In the genomic region with DNA sequence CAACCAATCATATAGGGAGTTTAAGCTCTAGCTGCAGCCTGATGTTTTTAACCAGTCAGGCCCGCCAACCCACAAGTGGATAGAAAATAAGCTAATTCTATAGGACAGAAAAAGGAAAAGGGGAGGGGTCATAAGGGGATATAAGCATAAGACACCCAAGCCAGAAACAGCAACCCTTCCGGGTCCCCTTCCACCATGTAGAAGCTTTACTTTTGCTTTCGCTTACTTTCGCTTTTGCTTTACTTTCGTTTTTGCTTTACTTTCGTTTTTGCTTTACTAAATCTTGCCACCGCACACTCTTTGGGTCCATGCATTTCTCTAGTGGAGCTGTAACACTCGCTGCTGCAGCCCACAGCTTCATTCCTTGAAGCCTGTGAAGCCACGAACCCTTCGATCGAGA, we compare ENCODE assay signal across 8 cellular contexts.
DNase-seq lines count a peak whose midpoint lies in the region; ATAC-seq and TF ChIP-seq lines count a peak whose summit lies in the region.
"Not testable (repeated sequence)": the region's sequence is repeated elsewhere in the genome, so short reads cannot be mapped to it uniquely, and the experiment has no call there.

No MANE protein-coding gene starts in this region.

- H3K36me3 Mint-ChIP-seq in T-helper 17 cell (ENCODE audit: low read depth); activated naive CD4-positive, alpha-beta T cell treated with anti-CD3 and anti-CD28 coated beads, Interleukin-2, amount 10 ng/mL, durations not matched to agents 7 days and 5 days: not testable (repeated sequence)

- H3K4me3 Mint-ChIP-seq in T-helper 17 cell: peak overlapping the region; percentile 78
- H3K4me3 Mint-ChIP-seq in activated naive CD4-positive, alpha-beta T cell treated with anti-CD3 and anti-CD28 coated beads, Interleukin-2, amount 10 ng/mL, durations not matched to agents 7 days and 5 days: not testable (repeated sequence)

- H3K4me1 Mint-ChIP-seq in T-helper 17 cell; activated naive CD4-positive, alpha-beta T cell treated with anti-CD3 and anti-CD28 coated beads, Interleukin-2, amount 10 ng/mL, durations not matched to agents 7 days and 5 days: not testable (repeated sequence)

- ATAC-seq in GM18511 (IDR thresholded peaks at IDR 0.05; ENCODE audit: unreplicated experiment): peak; percentile 74
- peak; percentile 76 for ATAC-seq in GM21737 (IDR thresholded peaks at IDR 0.05; ENCODE audit: unreplicated experiment)
- ATAC-seq in HG03520 (IDR thresholded peaks at IDR 0.05; ENCODE audit: unreplicated experiment): peak; percentile 90
- ATAC-seq in T-helper 17 cell: peak; percentile 49

- H3K9me3 ChIP-seq in T-helper 17 cell (ENCODE audit: control insufficient read depth, low read length, poor library complexity, severe bottlenecking); osteoblast (ENCODE audit: low read depth, low read length): not testable (repeated sequence)

- not testable (repeated sequence) for H3K9me3 Mint-ChIP-seq in activated naive CD4-positive, alpha-beta T cell treated with anti-CD3 and anti-CD28 coated beads, Interleukin-2, amount 10 ng/mL, durations not matched to agents 7 days and 5 days

- CTCF ChIA-PET in activated naive CD4-positive, alpha-beta T cell treated with anti-CD3 and anti-CD28 coated beads, Interleukin-2, amount 10 ng/mL, durations not matched to agents 7 days and 5 days (lab: Charles Lee): interaction anchor here (0.9 kb wide), 1 partner anchor 30 kb away, joined by 3 read pairs; no protein-coding TSS in a partner anchor

- H3K36me3 ChIP-seq in osteoblast (ENCODE audit: insufficient read depth, low read length): not testable (repeated sequence)

- not testable (repeated sequence) for H3K79me2 ChIP-seq in osteoblast (ENCODE audit: insufficient read depth, low read length)

- not testable (repeated sequence) for H3K4me2 ChIP-seq in osteoblast (ENCODE audit: insufficient read depth, low read length)

- H3K4me3 ChIP-seq in osteoblast (ENCODE audit: insufficient read depth, low read length): peak overlapping the region; percentile 25

- not testable (repeated sequence) for TF ChIP-seq CTCF in osteoblast (IDR thresholded peaks at IDR 0.05; ENCODE audit: extremely low read depth, low read depth, low read length)

- H3K27me3 Mint-ChIP-seq in T-helper 17 cell; activated naive CD4-positive, alpha-beta T cell treated with anti-CD3 and anti-CD28 coated beads, Interleukin-2, amount 10 ng/mL, durations not matched to agents 7 days and 5 days: not testable (repeated sequence)

- not testable (repeated sequence) for H3K4me1 ChIP-seq in osteoblast (ENCODE audit: insufficient read depth, low read length)

- H4K20me1 ChIP-seq in osteoblast (ENCODE audit: insufficient read depth, low read length): not testable (repeated sequence)

- H3K27ac ChIP-seq in osteoblast (ENCODE audit: low read depth, low read length): not testable (repeated sequence)

- peak overlapping the region; percentile 84 for H3K27ac Mint-ChIP-seq in T-helper 17 cell
- peak overlapping the region; percentile 69 for H3K27ac Mint-ChIP-seq in activated naive CD4-positive, alpha-beta T cell treated with anti-CD3 and anti-CD28 coated beads, Interleukin-2, amount 10 ng/mL, durations not matched to agents 7 days and 5 days

- not testable (repeated sequence) for H2AFZ ChIP-seq in osteoblast (ENCODE audit: low read length)

- not testable (repeated sequence) for H3K27me3 ChIP-seq in osteoblast (ENCODE audit: insufficient read depth, low read length)

- DNase-seq in CD1c-positive myeloid dendritic cell (ENCODE audit: extremely low spot score) (peak; percentile 4), NCI-H2029 (lab: John Stamatoyannopoulos, UW) (peak; percentile 64)
- not testable (repeated sequence) for DNase-seq in T-helper 17 cell; osteoblast (ENCODE audit: insufficient read length, low spot score, missing footprints)
- peak; percentile 23 for DNase-seq in activated naive CD4-positive, alpha-beta T cell treated with anti-CD3 and anti-CD28 coated beads, Interleukin-2, amount 10 ng/mL, durations not matched to agents 7 days and 5 days
